8 cellular contexts compared by ENCODE assay signal in genomic region chr12:6927999-6928702, GRCh38. TPM values are rescaled to one million over a fixed set of nuclear protein-coding genes. Genes with fewer than 3 reads are reported as not detected.
DNase-seq lines count a peak whose midpoint lies in the region; ATAC-seq lines count a peak whose summit lies in the region.

No MANE protein-coding gene starts in this region.

- H3K27me3 Mint-ChIP-seq in activated T-helper 1 cell treated with anti-CD3 and anti-CD28 coated beads, Interleukin-12 subunit alpha, Interleukin-12 subunit beta, Interleukin-2, Interleukin-4 antibody, amounts not matched to agents 30 ng/mL and 10 ng/mL and 1 ng/mL, durations not matched to agents 14 hours and 24 hours and 36 hours (ENCODE audit: insufficient read depth) = peaks cover 3% of the 10 kb centered on the region

- ATAC-seq in left ventricle myocardium superior = no peak
- no peak for ATAC-seq in GM21576 (IDR thresholded peaks at IDR 0.05; ENCODE audit: unreplicated experiment)
- ATAC-seq in HG03520 (IDR thresholded peaks at IDR 0.05; ENCODE audit: unreplicated experiment) = no peak

- H3K36me3 Mint-ChIP-seq in activated T-helper 1 cell treated with anti-CD3 and anti-CD28 coated beads, Interleukin-12 subunit alpha, Interleukin-12 subunit beta, Interleukin-2, Interleukin-4 antibody, amounts not matched to agents 30 ng/mL and 10 ng/mL and 1 ng/mL, durations not matched to agents 14 hours and 24 hours and 36 hours (ENCODE audit: low read depth) = peaks cover 10% of the 10 kb centered on the region

- peaks cover 45% of the 10 kb centered on the region for H3K4me1 ChIP-seq in skeletal muscle satellite cell (ENCODE audit: control insufficient read depth, insufficient read depth, low read length)

- H3K9me3 Mint-ChIP-seq in activated T-helper 1 cell treated with anti-CD3 and anti-CD28 coated beads, Interleukin-12 subunit alpha, Interleukin-12 subunit beta, Interleukin-2, Interleukin-4 antibody, amounts not matched to agents 30 ng/mL and 10 ng/mL and 1 ng/mL, durations not matched to agents 14 hours and 24 hours and 36 hours = no peaks in the 10 kb centered on the region

- no peaks in the 10 kb centered on the region for H3K9me3 ChIP-seq in skeletal muscle satellite cell (replicated peaks; ENCODE audit: low read length)

- peak overlapping the region; percentile 93 for H3K9ac ChIP-seq in skeletal muscle satellite cell (ENCODE audit: low read depth, low read length)

- H3K4me1 Mint-ChIP-seq in activated T-helper 1 cell treated with anti-CD3 and anti-CD28 coated beads, Interleukin-12 subunit alpha, Interleukin-12 subunit beta, Interleukin-2, Interleukin-4 antibody, amounts not matched to agents 30 ng/mL and 10 ng/mL and 1 ng/mL, durations not matched to agents 14 hours and 24 hours and 36 hours (ENCODE audit: low read depth) = peaks cover 62% of the 10 kb centered on the region

- intact Hi-C loops in activated T-helper 1 cell treated with anti-CD3 and anti-CD28 coated beads, Interleukin-12 subunit alpha, Interleukin-12 subunit beta, Interleukin-2, Interleukin-4 antibody, amounts not matched to agents 30 ng/mL and 10 ng/mL and 1 ng/mL, durations not matched to agents 14 hours and 24 hours and 36 hours (cut with micrococcal nuclease) = no loop called here
- intact Hi-C loops in left ventricle myocardium superior (cut with micrococcal nuclease) = no loop called here

- no peaks in the 10 kb centered on the region for H3K27me3 ChIP-seq in skeletal muscle satellite cell (ENCODE audit: control insufficient read depth, insufficient read depth, low read length)

- H3K36me3 ChIP-seq in skeletal muscle satellite cell (ENCODE audit: insufficient read depth, low read length) = peaks cover 5% of the 10 kb centered on the region

- H3K4me3 ChIP-seq in skeletal muscle satellite cell (ENCODE audit: low read length) = peak overlapping the region; percentile 94

- H3K4me2 ChIP-seq in skeletal muscle satellite cell (ENCODE audit: low read length) = peak overlapping the region; percentile 92

- peak in 2 of 3 experiments; percentile 62 to 63 for DNase-seq in NCI-H1417 (lab: John Stamatoyannopoulos, UW)
- no peak for DNase-seq in NCI-H1417 treated with DMSO at 0.1 percent for 48 hours (lab: John Stamatoyannopoulos, UW)
- no peak for DNase-seq in activated T-helper 1 cell treated with anti-CD3 and anti-CD28 coated beads, Interleukin-12 subunit alpha, Interleukin-12 subunit beta, Interleukin-2, Interleukin-4 antibody, amounts not matched to agents 30 ng/mL and 10 ng/mL and 1 ng/mL, durations not matched to agents 14 hours and 24 hours and 36 hours (ENCODE audit: low spot score)
- DNase-seq in left ventricle myocardium superior = peak; percentile 52
- no peak for DNase-seq in NCI-H524 treated with DMSO at 0.1 percent for 48 hours (lab: John Stamatoyannopoulos, UW)

- H3K27ac Mint-ChIP-seq in activated T-helper 1 cell treated with anti-CD3 and anti-CD28 coated beads, Interleukin-12 subunit alpha, Interleukin-12 subunit beta, Interleukin-2, Interleukin-4 antibody, amounts not matched to agents 30 ng/mL and 10 ng/mL and 1 ng/mL, durations not matched to agents 14 hours and 24 hours and 36 hours = peak overlapping the region; percentile 77

- H3K4me3 Mint-ChIP-seq in activated T-helper 1 cell treated with anti-CD3 and anti-CD28 coated beads, Interleukin-12 subunit alpha, Interleukin-12 subunit beta, Interleukin-2, Interleukin-4 antibody, amounts not matched to agents 30 ng/mL and 10 ng/mL and 1 ng/mL, durations not matched to agents 14 hours and 24 hours and 36 hours = peak overlapping the region; percentile 93

RNA-seq across cellular contexts. Expression of gene ATN1, which starts 0.4 kb away (rescaled TPM):
- 70.8 and 71.2 TPM in 2 replicates for total RNA-seq in activated T-helper 1 cell treated with anti-CD3 and anti-CD28 coated beads, Interleukin-12 subunit alpha, Interleukin-12 subunit beta, Interleukin-2, Interleukin-4 antibody, amounts not matched to agents 30 ng/mL and 10 ng/mL and 1 ng/mL, durations not matched to agents 14 hours and 24 hours and 36 hours
- total RNA-seq in left ventricle myocardium superior = 83.1 TPM
- 7.6 and 10.1 TPM in 2 replicates for total RNA-seq in skeletal muscle satellite cell (2012; rRNA removed)

RNA-seq across cellular contexts. Expression of gene ENO2, which starts 13.8 kb away (rescaled TPM):
- 147 and 156 TPM in 2 replicates for total RNA-seq in activated T-helper 1 cell treated with anti-CD3 and anti-CD28 coated beads, Interleukin-12 subunit alpha, Interleukin-12 subunit beta, Interleukin-2, Interleukin-4 antibody, amounts not matched to agents 30 ng/mL and 10 ng/mL and 1 ng/mL, durations not matched to agents 14 hours and 24 hours and 36 hours
- 12.0 TPM for total RNA-seq in left ventricle myocardium superior
- 13.4 and 28.6 TPM in 2 replicates for total RNA-seq in skeletal muscle satellite cell (2012; rRNA removed)

RNA-seq across cellular contexts. Expression of gene RNU7-1, which starts 15.5 kb away (rescaled TPM):
- not detected in 2 replicates for total RNA-seq in activated T-helper 1 cell treated with anti-CD3 and anti-CD28 coated beads, Interleukin-12 subunit alpha, Interleukin-12 subunit beta, Interleukin-2, Interleukin-4 antibody, amounts not matched to agents 30 ng/mL and 10 ng/mL and 1 ng/mL, durations not matched to agents 14 hours and 24 hours and 36 hours
- not detected for total RNA-seq in left ventricle myocardium superior
- not detected in 2 replicates for total RNA-seq in skeletal muscle satellite cell (2012; rRNA removed)

RNA-seq across cellular contexts. Expression of gene C12orf57, which starts 15.7 kb away (rescaled TPM):
- 190 and 197 TPM in 2 replicates for total RNA-seq in activated T-helper 1 cell treated with anti-CD3 and anti-CD28 coated beads, Interleukin-12 subunit alpha, Interleukin-12 subunit beta, Interleukin-2, Interleukin-4 antibody, amounts not matched to agents 30 ng/mL and 10 ng/mL and 1 ng/mL, durations not matched to agents 14 hours and 24 hours and 36 hours
- total RNA-seq in left ventricle myocardium superior = 238 TPM
- 42.4 and 42.6 TPM in 2 replicates for total RNA-seq in skeletal muscle satellite cell (2012; rRNA removed)

RNA-seq across cellular contexts. Expression of gene PTPN6, which starts 23.0 kb away (rescaled TPM):
- total RNA-seq in activated T-helper 1 cell treated with anti-CD3 and anti-CD28 coated beads, Interleukin-12 subunit alpha, Interleukin-12 subunit beta, Interleukin-2, Interleukin-4 antibody, amounts not matched to agents 30 ng/mL and 10 ng/mL and 1 ng/mL, durations not matched to agents 14 hours and 24 hours and 36 hours = 332 and 341 TPM in 2 replicates
- total RNA-seq in left ventricle myocardium superior = 6.0 TPM
- total RNA-seq in skeletal muscle satellite cell (2012; rRNA removed) = not detected in 2 replicates

Comparison
In these comparisons a context has a peak if more than half of its experiments do, and no peak if none do; other contexts are left out.
1. DNase-seq: peak in NCI-H1417 (2 of 3) and left ventricle myocardium superior (single experiment); none in NCI-H1417 treated with DMSO at 0.1 percent for 48 hours (single experiment), activated T-helper 1 cell treated with anti-CD3 and anti-CD28 coated beads, Interleukin-12 subunit alpha, Interleukin-12 subunit beta, Interleukin-2, Interleukin-4 antibody, amounts not matched to agents 30 ng/mL and 10 ng/mL and 1 ng/mL, durations not matched to agents 14 hours and 24 hours and 36 hours (single experiment) and NCI-H524 treated with DMSO at 0.1 percent for 48 hours (single experiment).
2. RNA of gene ENO2, which starts 13.8 kb away (total RNA-seq): 147 to 156 TPM in activated T-helper 1 cell treated with anti-CD3 and anti-CD28 coated beads, Interleukin-12 subunit alpha, Interleukin-12 subunit beta, Interleukin-2, Interleukin-4 antibody, amounts not matched to agents 30 ng/mL and 10 ng/mL and 1 ng/mL, durations not matched to agents 14 hours and 24 hours and 36 hours; 12.0 TPM in left ventricle myocardium superior (single experiment); every median in the first group is over 10 times any median in the second.